17 cellular contexts compared by ENCODE assay signal in genomic region chr11:12271241-12271640, GRCh38.
A peak's percentile ranks its signal among the peaks of the same experiment; 100 is the strongest.
DNase-seq lines count a peak whose midpoint lies in the region; ATAC-seq, FAIRE-seq and TF ChIP-seq lines count a peak whose summit lies in the region.
"Had no signal": no experiment of that assay in that cellular context is flagged by ENCODE, and none has a peak within 500 bp of the region (broad histone marks: within the 10 kb centered on the region; RNA-seq: fewer than 3 reads in every experiment).

No MANE protein-coding gene starts in this region.

- no peak overlapping the region for H2BK15ac ChIP-seq in H1 (ENCODE audit: low read length)

- no peak overlapping the region for H2BK120ac ChIP-seq in H1 (replicated peaks; ENCODE audit: low read depth, low read length)

- no peaks in the 10 kb centered on the region for H3K79me1 ChIP-seq in H1 (ENCODE audit: low read depth, low read length)

- no peaks in the 10 kb centered on the region; a peak in 1 of 7 replicates for H3K4me1 ChIP-seq in H1 (replicated peaks in 1 of 4; ENCODE audit: control insufficient read depth in 3 of 4, insufficient read depth in 4 of 4, low read length in 3 of 4)

- no peak overlapping the region for H3K4me2 ChIP-seq in H1 (ENCODE audit: insufficient read depth in 1 of 2, low read depth in 2 of 2, low read length in 2 of 2)

- no peak overlapping the region for H3K18ac ChIP-seq in H1 (ENCODE audit: extremely low read depth, low read length)

- H3K23me2 ChIP-seq in H1 (ENCODE audit: low read depth, low read length), result no peaks in the 10 kb centered on the region; the same call in 1 of the 2 replicates

- no peak overlapping the region for H3K4me3 ChIP-seq in H1 (ENCODE audit: extremely low read depth in 1 of 4, insufficient read depth in 2 of 4, low read depth in 3 of 4, low read length in 4 of 4)
- H3K4me3 ChIP-seq: SJCRH30 had no signal

- no peak overlapping the region for H2AK5ac ChIP-seq in H1 (ENCODE audit: low read depth, low read length)

- H3K14ac ChIP-seq in H1 (ENCODE audit: insufficient read length), result no peak overlapping the region

- TF ChIP-seq CTCF in H1 (IDR thresholded peaks at IDR 0.05; ENCODE audit: control extremely low read depth in 1 of 3, insufficient read depth in 1 of 3, low read depth in 1 of 3, low read length in 3 of 3), result no peak

- ATAC-seq in Right ventricle myocardium superior (ENCODE audit: poor library complexity) (no peak), left cardiac atrium (no peak), GM18502 (IDR thresholded peaks at IDR 0.05; ENCODE audit: poor library complexity, unreplicated experiment) (no peak)
- ATAC-seq: PC-3 had no signal

- no peak overlapping the region for H4K5ac ChIP-seq in H1 (ENCODE audit: insufficient read length, low read depth, low read length)

- no peak overlapping the region for H3K9ac ChIP-seq in H1 (replicated peaks in 1 of 4; ENCODE audit: extremely low read depth in 1 of 4, low read depth in 3 of 4, low read length in 3 of 4)

- no peak overlapping the region for H3K4ac ChIP-seq in H1 (replicated peaks; ENCODE audit: insufficient read length, low read depth, low read length)

- H4K91ac ChIP-seq in H1 (replicated peaks; ENCODE audit: insufficient read length, low read length), result no peak overlapping the region

- H3K27me3 ChIP-seq in H1 (replicated peaks in 1 of 4; ENCODE audit: control insufficient read depth in 3 of 4, extremely low read depth in 1 of 4, insufficient read depth in 3 of 4, low read length in 3 of 4), result no peaks in the 10 kb centered on the region
- H3K27me3 ChIP-seq: SJCRH30 had no signal

- H2BK12ac ChIP-seq in H1 (ENCODE audit: low read depth, low read length), result no peak overlapping the region

- POLR2A ChIA-PET in H1 (lab: Charles Lee; ENCODE audit: partially characterized antibody), result interaction anchor here (0.6 kb wide), 1 partner anchor 1462 kb away, joined by 3 read pairs; no protein-coding TSS in a partner anchor

- no peaks in the 10 kb centered on the region for H3K36me3 ChIP-seq in H1 (ENCODE audit: control insufficient read depth in 2 of 4, insufficient read depth in 4 of 4, low read length in 3 of 4)
- H3K36me3 ChIP-seq: SJCRH30 had no signal

- no peak overlapping the region for H3K56ac ChIP-seq in H1 (replicated peaks; ENCODE audit: insufficient read length, low read depth, low read length)

- H3K27ac ChIP-seq in H1 (ENCODE audit: low read depth, low read length), result no peak overlapping the region
- H3K27ac ChIP-seq: C4-2B, RWPE1, SJCRH30 had no signal

- TF ChIP-seq EP300 in H1 (IDR thresholded peaks at IDR 0.05; ENCODE audit: borderline replicate concordance in 1 of 2, low read depth in 2 of 2, low read length in 2 of 2), result no peak

- peak overlapping the region; percentile 28; the same call in 1 of the 2 replicates for H4K8ac ChIP-seq in H1 (ENCODE audit: extremely low read depth, insufficient read depth, low read length)

- DNase-seq in Right ventricle myocardium superior, result peak; percentile 16
- no peak for DNase-seq in left cardiac atrium
- DNase-seq in DMS79 treated with DMSO at 0.1 percent for 48 hours (lab: John Stamatoyannopoulos, UW), result peak; percentile 52
- DNase-seq in H1 (ENCODE audit: low read depth in 1 of 2, low spot score in 2 of 2), result no peak
- DNase-seq in NCI-H1694 treated with DMSO at 0.1 percent for 48 hours (lab: John Stamatoyannopoulos, UW), result no peak
- DNase-seq in epidermal melanocyte (ENCODE audit: insufficient read length, low spot score), result no peak
- DNase-seq: ACHN, GOT3, NCI-H1092 treated with DMSO at 0.1 percent for 48 hours, NCI-H2029, NCI-H82, PC-3, SJCRH30 had no signal

- no peak overlapping the region for H2AFZ ChIP-seq in H1 (ENCODE audit: low read length)

- WGBS in H1 (ENCODE audit: extremely low coverage in 1 of 2, insufficient coverage in 1 of 2, insufficient read length in 1 of 2, insufficient replicate concordance in 2 of 2, low coverage in 1 of 2, low lambda C conversion rate in 2 of 2, missing lambda C conversion rate in 1 of 2), 2 experiments, result 62% methylated on average over 4 of the region's 4 CpGs; no CpG with 5 or more reads in 1 of the 2 experiments

- no peaks in the 10 kb centered on the region for H3K79me2 ChIP-seq in H1 (ENCODE audit: control insufficient read depth in 1 of 2, insufficient read depth in 2 of 2, low read length in 2 of 2)

- CTCF ChIA-PET in H1 (lab: Charles Lee; ENCODE audit: partially characterized antibody), result interaction anchor here (1.0 to 22.1 kb wide), 5 partner anchors 10 to 221 kb away, joined by 3 to 403 read pairs (median 15); no protein-coding TSS in a partner anchor

- intact Hi-C loops in Right ventricle myocardium superior (cut with DNase I) (no loop called here), left cardiac atrium (cut with DNase I) (loop anchor here (10.0 kb wide), 1 partner anchor 336 kb away; no protein-coding TSS in a partner anchor)

- no peak overlapping the region for H3K23ac ChIP-seq in H1 (ENCODE audit: insufficient read length)

- no peaks in the 10 kb centered on the region for H4K20me1 ChIP-seq in H1 (replicated peaks in 1 of 2; ENCODE audit: control insufficient read depth in 1 of 2, insufficient read depth in 2 of 2, low read length in 2 of 2)

- no peak for TF ChIP-seq POLR2A in H1 (IDR thresholded peaks at IDR 0.05; ENCODE audit: control extremely low read depth in 1 of 2, low read depth in 2 of 2, low read length in 2 of 2)

- no peak for TF ChIP-seq RAD21 in H1 (IDR thresholded peaks at IDR 0.05 in 1 of 2, conservative IDR thresholded peaks at IDR 0.05 in 1 of 2; ENCODE audit: low read depth in 2 of 2, low read length in 2 of 2)

- FAIRE-seq in H1 (lab: Jason Lieb, UNC), result no peak
- FAIRE-seq: GM12891 had no signal

- H2BK5ac ChIP-seq in H1 (ENCODE audit: low read depth, low read length), result no peak overlapping the region

- H3K9me3 ChIP-seq in H1 (ENCODE audit: insufficient read depth in 2 of 2, low read depth in 1 of 2, low read length in 1 of 2), result no peaks in the 10 kb centered on the region
- H3K9me3 ChIP-seq: SJCRH30 had no signal

- no peak overlapping the region for H2BK20ac ChIP-seq in H1 (ENCODE audit: low read length)

TF ChIP-seq in H1, 55 proteins besides CTCF, POLR2A, EP300 and RAD21:
- no peak for TF ChIP-seq RFX5 (IDR thresholded peaks at IDR 0.05; ENCODE audit: borderline replicate concordance, low read depth, low read length)
- TF ChIP-seq RBBP5 (IDR thresholded peaks at IDR 0.05; ENCODE audit: borderline replicate concordance, low read depth, low read length), result no peak
- no peak for TF ChIP-seq GABPA (IDR thresholded peaks at IDR 0.05; ENCODE audit: borderline replicate concordance, insufficient read depth, low read length)
- no peak for TF ChIP-seq CHD2 (IDR thresholded peaks at IDR 0.05; ENCODE audit: low read length)
- TF ChIP-seq RXRA (IDR thresholded peaks at IDR 0.05; ENCODE audit: insufficient read depth, low read depth, low read length), result no peak
- no peak for TF ChIP-seq GTF2F1 (IDR thresholded peaks at IDR 0.05; ENCODE audit: borderline replicate concordance, low read depth, low read length)
- no peak for TF ChIP-seq MAX (IDR thresholded peaks at IDR 0.05)
- no peak for TF ChIP-seq CBX5 (IDR thresholded peaks at IDR 0.05; ENCODE audit: low read depth, low read length)
- no peak for TF ChIP-seq BRCA1 (IDR thresholded peaks at IDR 0.05; ENCODE audit: low read depth, low read length)
- TF ChIP-seq TEAD4 (IDR thresholded peaks at IDR 0.05; ENCODE audit: low read depth, low read length), result no peak
- TF ChIP-seq ASH2L (IDR thresholded peaks at IDR 0.05; ENCODE audit: low read length), result no peak
- TF ChIP-seq E2F6 (IDR thresholded peaks at IDR 0.05), result no peak
- TF ChIP-seq USF2 (IDR thresholded peaks at IDR 0.05; ENCODE audit: low read length), result no peak
- TF ChIP-seq SAP30 (IDR thresholded peaks at IDR 0.05; ENCODE audit: insufficient read depth, insufficient replicate concordance, low read length), result no peak
- TF ChIP-seq CHD1 (IDR thresholded peaks at IDR 0.05; ENCODE audit: low read depth, low read length), result no peak
- TF ChIP-seq TAF7 (optimal IDR thresholded peaks at IDR 0.05; ENCODE audit: borderline replicate concordance, low read depth, low read length), result no peak
- TF ChIP-seq SP2 (IDR thresholded peaks at IDR 0.05; ENCODE audit: low read length), result no peak
- TF ChIP-seq YY1 (IDR thresholded peaks at IDR 0.05; ENCODE audit: low read depth, low read length), result no peak
- TF ChIP-seq CTBP2 (IDR thresholded peaks at IDR 0.05; ENCODE audit: borderline replicate concordance, insufficient read depth, insufficient read length, low read length), result no peak

Comparison
In these comparisons a context has a peak if more than half of its experiments do, and no peak if none do; other contexts are left out.
1. DNase-seq: peak in Right ventricle myocardium superior (single experiment) and DMS79 treated with DMSO at 0.1 percent for 48 hours (single experiment); none in left cardiac atrium (single experiment), H1 (0 of 2), NCI-H1694 treated with DMSO at 0.1 percent for 48 hours (single experiment) and epidermal melanocyte (single experiment).